Comparison of ENCODE assay signal across 21 cellular contexts in the genomic region with DNA sequence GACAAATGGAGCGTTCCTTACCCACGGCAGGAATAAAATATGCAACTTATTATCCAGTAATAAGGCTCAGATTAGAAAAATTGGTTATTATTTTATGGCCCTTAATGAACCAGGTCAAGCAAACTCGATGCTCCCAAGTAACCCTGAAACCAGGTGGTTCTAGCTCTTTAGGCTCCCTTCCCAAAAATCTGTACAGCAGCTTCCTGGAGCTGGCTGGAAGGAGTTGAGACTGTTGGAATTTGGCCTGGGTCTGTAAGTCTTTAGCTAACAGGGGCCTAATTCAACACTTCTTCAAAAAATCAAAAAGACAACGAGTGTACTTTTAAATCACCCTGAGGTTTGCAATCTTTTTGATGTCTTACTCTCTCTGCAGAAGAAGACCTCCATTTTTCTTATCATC.
DNase-seq lines count a peak whose midpoint lies in the region; ATAC-seq and TF ChIP-seq lines count a peak whose summit lies in the region.
"Had no signal": no experiment of that assay in that cellular context is flagged by ENCODE, and none has a peak within 500 bp of the region (broad histone marks: within the 10 kb centered on the region; RNA-seq: fewer than 3 reads in every experiment).

No MANE protein-coding gene starts in this region.

- H4K20me1 ChIP-seq in GM23248 (ENCODE audit: insufficient read depth), result no peaks in the 10 kb centered on the region
- H4K20me1 ChIP-seq: BLaER1 had no signal

- TF ChIP-seq CTCF in MCF 10A (IDR thresholded peaks at IDR 0.05; ENCODE audit: unreplicated experiment), result no peak

- no peak overlapping the region for H3K4me3 Mint-ChIP-seq in MCF 10A (ENCODE audit: unreplicated experiment)
- H3K4me3 Mint-ChIP-seq: activated CD8-positive, alpha-beta T cell treated with anti-CD3 and anti-CD28 coated beads for 36 hours had no signal

- no TSS peak for BruUV-seq in MCF 10A (replicated peaks; lab: Mats Ljungman, UMichigan)

- no peak overlapping the region for H4K91ac ChIP-seq in trophoblast cell (ENCODE audit: low read depth, low read length)

- H3K9ac ChIP-seq in GM23248, result no peak overlapping the region
- no peak overlapping the region for H3K9ac ChIP-seq in skeletal muscle tissue (ENCODE audit: low read depth in 1 of 3, low read length in 3 of 3)
- no peak overlapping the region for H3K9ac ChIP-seq in trophoblast cell (ENCODE audit: low read length)
- H3K9ac ChIP-seq: BLaER1, KMS-11 had no signal

- peak overlapping the region; percentile 63 for H3K27ac Mint-ChIP-seq in MCF 10A (ENCODE audit: low read depth, unreplicated experiment)
- H3K27ac Mint-ChIP-seq: activated CD8-positive, alpha-beta T cell treated with anti-CD3 and anti-CD28 coated beads for 36 hours; activated naive CD4-positive, alpha-beta T cell treated with anti-CD3 and anti-CD28 coated beads, Interleukin-2, amount 50 U/mL, for 72 hours had no signal

- H3F3A ChIP-seq in GM23248 (ENCODE audit: insufficient read depth), result no peaks in the 10 kb centered on the region

- H3K9me3 ChIP-seq in GM23248 (ENCODE audit: low read depth), result no peaks in the 10 kb centered on the region
- no peaks in the 10 kb centered on the region for H3K9me3 ChIP-seq in skeletal muscle tissue (ENCODE audit: control insufficient read depth in 3 of 3, low read length in 3 of 3)
- no peaks in the 10 kb centered on the region for H3K9me3 ChIP-seq in trophoblast cell (ENCODE audit: insufficient read depth, low read depth, low read length)
- H3K9me3 ChIP-seq: thyroid gland had no signal

- H3K9me3 Mint-ChIP-seq in MCF 10A (ENCODE audit: unreplicated experiment), result no peaks in the 10 kb centered on the region

- intact Hi-C loops in MCF 10A (cut with micrococcal nuclease), result no loop called here

- H3K4me2 ChIP-seq in GM23248 (ENCODE audit: unreplicated experiment) (peak overlapping the region; percentile 22), trophoblast cell (ENCODE audit: low read length) (no peak overlapping the region)
- H3K4me2 ChIP-seq: BLaER1, KMS-11 had no signal

- H2BK5ac ChIP-seq in trophoblast cell (ENCODE audit: low read depth, low read length, poor library complexity), result no peak overlapping the region

- no peak for ATAC-seq in HG03442 (IDR thresholded peaks at IDR 0.05; ENCODE audit: unreplicated experiment)
- no peak for ATAC-seq in HG03432 (IDR thresholded peaks at IDR 0.05; ENCODE audit: unreplicated experiment)
- ATAC-seq: activated CD8-positive, alpha-beta T cell treated with anti-CD3 and anti-CD28 coated beads for 36 hours; activated naive CD4-positive, alpha-beta T cell treated with anti-CD3 and anti-CD28 coated beads, Interleukin-2, amount 50 U/mL, for 72 hours had no signal

- H3K9me2 ChIP-seq in GM23248 (ENCODE audit: insufficient read depth), result no peaks in the 10 kb centered on the region

- H3K4me1 ChIP-seq in GM23248 (ENCODE audit: insufficient read depth) (no peaks in the 10 kb centered on the region), skeletal muscle tissue (ENCODE audit: control insufficient read depth in 3 of 3, insufficient read depth in 3 of 3, low read length in 3 of 3) (peaks cover 12 to 22% (median 17%) of the 10 kb centered on the region in 3 donors), trophoblast cell (ENCODE audit: control insufficient read depth in 1 of 2, insufficient read depth in 2 of 2, low read length in 2 of 2) (no peaks in the 10 kb centered on the region)
- H3K4me1 ChIP-seq: BLaER1, thyroid gland had no signal

- H3K27ac ChIP-seq in GM23248 (no peak overlapping the region), layer of hippocampus (ENCODE audit: low read depth, low read length) (peak overlapping the region; percentile 18), skeletal muscle tissue (ENCODE audit: low read depth, low read length) (peak overlapping the region; percentile 64), trophoblast cell (ENCODE audit: low read depth, low read length) (no peak overlapping the region)
- H3K27ac ChIP-seq: BLaER1, KMS-11, thyroid gland had no signal

- H3K79me1 ChIP-seq in trophoblast cell (ENCODE audit: low read length), result no peaks in the 10 kb centered on the region

- no peak overlapping the region for H2BK120ac ChIP-seq in trophoblast cell (ENCODE audit: insufficient read depth, low read length, poor library complexity)

- CTCF ChIA-PET in MCF 10A (lab: Yijun Ruan, JAX), result interaction anchor here (0.6 to 1.6 kb wide), 6 partner anchors 52 to 355 kb away, joined by 3 to 5 read pairs (median 3); no protein-coding TSS in a partner anchor

- H2BK12ac ChIP-seq in trophoblast cell (ENCODE audit: low read length), result no peak overlapping the region

- POLR2A ChIA-PET in MCF 10A (lab: Yijun Ruan, JAX), result interaction anchor here (0.6 to 1.3 kb wide), 8 partner anchors 19 to 276 kb away, joined by 3 to 8 read pairs (median 3); partner anchors contain the start of gene KBTBD8

- no peak for DNase-seq in GM23248
- no peak for DNase-seq in MCF 10A (ENCODE audit: unreplicated experiment)
- no peak for DNase-seq in NCI-H1694 (lab: John Stamatoyannopoulos, UW)
- no peak for DNase-seq in trophoblast cell
- DNase-seq: ACHN; activated CD8-positive, alpha-beta T cell treated with anti-CD3 and anti-CD28 coated beads for 36 hours; activated T-cell treated with anti-CD3 and anti-CD28 coated beads for 4 hours; dermis blood vessel endothelial cell; DMS53; glutamatergic neuron; NCI-H146; stimulated activated naive CD4-positive, alpha-beta T cell treated with Interleukin-2 at 50 U/mL for 16 hours; T-helper 2 cell; thyroid gland had no signal

- no peak overlapping the region for H2AK5ac ChIP-seq in trophoblast cell (ENCODE audit: low read length)

- no peaks in the 10 kb centered on the region for H3K36me3 ChIP-seq in GM23248 (ENCODE audit: low read depth)
- no peaks in the 10 kb centered on the region for H3K36me3 ChIP-seq in skeletal muscle tissue (ENCODE audit: control insufficient read depth in 3 of 3, insufficient read depth in 3 of 3, low read length in 3 of 3)
- H3K36me3 ChIP-seq in trophoblast cell (ENCODE audit: control insufficient read depth in 1 of 2, insufficient read depth in 2 of 2, low read length in 2 of 2), result no peaks in the 10 kb centered on the region
- H3K36me3 ChIP-seq: BLaER1, thyroid gland had no signal

- no peaks in the 10 kb centered on the region for H3K27me3 Mint-ChIP-seq in MCF 10A (ENCODE audit: insufficient read depth, unreplicated experiment)
- H3K27me3 Mint-ChIP-seq: activated CD8-positive, alpha-beta T cell treated with anti-CD3 and anti-CD28 coated beads for 36 hours had no signal

- H3K36me3 Mint-ChIP-seq in MCF 10A (ENCODE audit: insufficient read depth, unreplicated experiment), result no peaks in the 10 kb centered on the region

- in situ Hi-C loops in GM23248 (cut with MboI), result no loop called here

- no peak overlapping the region for H3K14ac ChIP-seq in trophoblast cell (ENCODE audit: low read length)

- H4K12ac ChIP-seq in trophoblast cell (ENCODE audit: low read depth, low read length), result no peak overlapping the region

- H3K4me3 ChIP-seq in GM23248 (no peak overlapping the region), skeletal muscle tissue (ENCODE audit: low read length in 3 of 3) (no peak overlapping the region), trophoblast cell (ENCODE audit: low read depth, low read length) (no peak overlapping the region)
- H3K4me3 ChIP-seq: BLaER1, thyroid gland had no signal

- 36 to 37% methylated on average over 4 of the region's 4 CpGs for WGBS in GM23248 (ENCODE audit: low coverage in 1 of 2, low lambda C conversion rate in 2 of 2, missing lambda C conversion rate in 2 of 2), 2 experiments
- no CpG with 5 or more reads among the region's 4 CpGs for WGBS in trophoblast cell (ENCODE audit: extremely low coverage, insufficient coverage, insufficient read length)

- no peaks in the 10 kb centered on the region for H3K79me2 ChIP-seq in GM23248 (ENCODE audit: insufficient read depth)
- no peaks in the 10 kb centered on the region for H3K79me2 ChIP-seq in trophoblast cell (ENCODE audit: control insufficient read depth, insufficient read depth, low read length, poor library complexity)

- no peak overlapping the region for H4K8ac ChIP-seq in trophoblast cell (ENCODE audit: low read depth, low read length)

- H3K4ac ChIP-seq in trophoblast cell (ENCODE audit: low read depth, low read length), result no peak overlapping the region

- H3K23ac ChIP-seq in trophoblast cell (ENCODE audit: low read length), result no peak overlapping the region

- H3K18ac ChIP-seq in trophoblast cell (ENCODE audit: low read length), result no peak overlapping the region

- H3K27me3 ChIP-seq in GM23248 (replicated peaks; ENCODE audit: insufficient read depth), result no peaks in the 10 kb centered on the region
- no peaks in the 10 kb centered on the region for H3K27me3 ChIP-seq in layer of hippocampus (ENCODE audit: control insufficient read depth, insufficient read depth, low read length)
- no peaks in the 10 kb centered on the region for H3K27me3 ChIP-seq in skeletal muscle tissue (ENCODE audit: control insufficient read depth in 3 of 3, insufficient read depth in 3 of 3, low read length in 3 of 3)
- H3K27me3 ChIP-seq in trophoblast cell (ENCODE audit: insufficient read depth, low read length), result no peaks in the 10 kb centered on the region
- H3K27me3 ChIP-seq: BLaER1, thyroid gland had no signal

- H2AFZ ChIP-seq in GM23248 (no peak overlapping the region), trophoblast cell (ENCODE audit: insufficient read depth, low read length, poor library complexity) (no peak overlapping the region)

- H3K4me1 Mint-ChIP-seq in MCF 10A (ENCODE audit: insufficient read depth, unreplicated experiment), result peaks cover 25% of the 10 kb centered on the region

Comparison
In these comparisons a context has a peak if more than half of its experiments do, and no peak if none do; other contexts are left out.
1. H3K27ac ChIP-seq: peak in layer of hippocampus (single experiment) and skeletal muscle tissue (single experiment); none in GM23248 (single experiment) and trophoblast cell (single experiment).